Comparison of ENCODE assay signal across 17 cellular contexts in genomic region chr22:19405652-19406051, GRCh38. TPM values are rescaled to one million over a fixed set of nuclear protein-coding genes. Genes with fewer than 3 reads are reported as not detected.
DNase-seq lines count a peak whose midpoint lies in the region; ATAC-seq, FAIRE-seq and TF ChIP-seq lines count a peak whose summit lies in the region.
"Had no signal": no experiment of that assay in that cellular context is flagged by ENCODE, and none has a peak within 500 bp of the region (broad histone marks: within the 10 kb centered on the region; RNA-seq: fewer than 3 reads in every experiment).

No MANE protein-coding gene starts in this region.

- H3K9me3 ChIP-seq in cardiac muscle cell (ENCODE audit: low read depth), result no peaks in the 10 kb centered on the region
- H3K9me3 ChIP-seq in kidney (ENCODE audit: control insufficient read depth in 1 of 2, low read length in 2 of 2), result no peaks in the 10 kb centered on the region
- H3K9me3 ChIP-seq in pancreas, result no peaks in the 10 kb centered on the region
- H3K9me3 ChIP-seq: BLaER1 had no signal

- 69 to 71% methylated on average over 8 of the region's 8 CpGs for WGBS in pancreas, 2 donors

- no peak for FAIRE-seq in kidney (lab: Jason Lieb, UNC)
- FAIRE-seq in pancreas (lab: Jason Lieb, UNC), result no peak
- FAIRE-seq: GM12892, H54 had no signal

- H3K27me3 ChIP-seq in cardiac muscle cell (no peaks in the 10 kb centered on the region), pancreas (no peaks in the 10 kb centered on the region)
- H3K27me3 ChIP-seq: BLaER1 had no signal

- H3K27ac ChIP-seq in cardiac muscle cell, result peak overlapping the region; percentile 99
- H3K27ac ChIP-seq in kidney (ENCODE audit: low read depth in 2 of 2, low read length in 2 of 2), result no peak overlapping the region
- no peak overlapping the region for H3K27ac ChIP-seq in pancreas
- H3K27ac ChIP-seq: BLaER1 had no signal

- no peaks in the 10 kb centered on the region for H3K36me3 ChIP-seq in cardiac muscle cell
- H3K36me3 ChIP-seq in kidney (ENCODE audit: control insufficient read depth in 1 of 2, insufficient read depth in 2 of 2, low read length in 2 of 2), result peaks cover 27 to 64% of the 10 kb centered on the region in 2 donors
- peaks cover 0 to 6% (median 0%) of the 10 kb centered on the region in 3 donors for H3K36me3 ChIP-seq in pancreas

- intact Hi-C loops in left ventricle myocardium superior (cut with micrococcal nuclease), result no loop called here
- intact Hi-C loops in kidney (cut with DNase I), result no loop called here
- intact Hi-C loops in pancreas (cut with DNase I), result no loop called here

- no peak overlapping the region for H3K9ac ChIP-seq in kidney (ENCODE audit: low read length in 2 of 2)
- H3K9ac ChIP-seq: BLaER1 had no signal

- DNase-seq in cardiac muscle cell (ENCODE audit: low read depth in 1 of 2, low spot score in 1 of 2) (no peak), left ventricle myocardium superior (no peak), kidney (peak; percentile 31), pancreas (no peak), NCI-H2227 treated with DMSO at 0.1 percent for 48 hours (lab: John Stamatoyannopoulos, UW) (no peak), mucosa of gallbladder (ENCODE audit: low spot score) (no peak)
- DNase-seq: 8988T; CD4-positive, alpha-beta memory T cell; DMS153; DMS79; GDM1; HCEC 1CT had no signal

- H3K4me3 ChIP-seq in cardiac muscle cell, result no peak overlapping the region
- H3K4me3 ChIP-seq in kidney (ENCODE audit: low read length in 2 of 2), result no peak overlapping the region
- H3K4me3 ChIP-seq in pancreas, result no peak overlapping the region
- H3K4me3 ChIP-seq: BLaER1, GM23338 had no signal

- ATAC-seq in left ventricle myocardium superior (no peak), pancreas (peak in 3 of 4 donors; percentile 22 to 33 (median 30)), HG03159 (IDR thresholded peaks at IDR 0.05; ENCODE audit: unreplicated experiment) (no peak)
- ATAC-seq: GM23338 had no signal

- no peak for TF ChIP-seq CTCF in cardiac muscle cell (IDR thresholded peaks at IDR 0.05; ENCODE audit: low read depth, low read length)
- no peak for TF ChIP-seq CTCF in kidney (IDR thresholded peaks at IDR 0.05; ENCODE audit: borderline replicate concordance, extremely low read depth, insufficient read depth)
- TF ChIP-seq CTCF in pancreas (IDR thresholded peaks at IDR 0.05), result no peak

- H3K4me1 ChIP-seq in cardiac muscle cell (ENCODE audit: low read depth), result peaks cover 46% of the 10 kb centered on the region
- no peaks in the 10 kb centered on the region for H3K4me1 ChIP-seq in kidney (ENCODE audit: control insufficient read depth in 1 of 2, insufficient read depth in 1 of 2, low read depth in 1 of 2, low read length in 2 of 2)
- H3K4me1 ChIP-seq in pancreas, result peaks cover 0 to 6% (median 0%) of the 10 kb centered on the region in 3 donors
- H3K4me1 ChIP-seq: BLaER1 had no signal

RNA-seq across cellular contexts. Expression of gene HIRA, which starts 25.9 kb away (rescaled TPM):
- 29.7 and 36.9 TPM in 2 replicates for total RNA-seq in cardiac muscle cell
- polyA plus RNA-seq in cardiac muscle cell, result 17.1 and 35.9 TPM in 2 replicates
- total RNA-seq in left ventricle myocardium superior, result 18.2 TPM
- total RNA-seq in kidney, result 26.8 TPM
- polyA plus RNA-seq in kidney (ENCODE audit: insufficient read depth, low read depth, low replicate concordance), result 18.5 TPM
- 10 to 100 TPM in 2 of 6 donors, 1 to 10 TPM in 4; 8.8 to 14.6 (median 9.5) TPM for total RNA-seq in pancreas
- 10 to 100 TPM in 1 of 2 donors, 1 to 10 TPM in 1; 6.1 to 12.2 TPM for polyA plus RNA-seq in pancreas
- 25.2 TPM for total RNA-seq in mucosa of gallbladder

RNA-seq across cellular contexts. Expression of gene MRPL40, which starts 26.7 kb away (rescaled TPM):
- total RNA-seq in cardiac muscle cell (38.7 and 43.7 TPM in 2 replicates), left ventricle myocardium superior (52.7 TPM), kidney (30.0 TPM), pancreas (10 to 100 TPM; 10.4 to 19.1 (median 13.5) TPM), mucosa of gallbladder (25.7 TPM)
- polyA plus RNA-seq in cardiac muscle cell (82.9 and 91.3 TPM in 2 replicates), kidney (ENCODE audit: insufficient read depth, low read depth, low replicate concordance) (89.2 TPM), pancreas (10 to 100 TPM; 27.2 to 32.0 TPM)

RNA-seq across cellular contexts. Expression of gene C22orf39, which starts 41.9 kb away (rescaled TPM):
- 102 and 146 TPM in 2 replicates for total RNA-seq in cardiac muscle cell
- polyA plus RNA-seq in cardiac muscle cell, result 117 and 133 TPM in 2 replicates
- 68.6 TPM for total RNA-seq in left ventricle myocardium superior
- total RNA-seq in kidney, result 27.1 TPM
- 54.4 TPM for polyA plus RNA-seq in kidney (ENCODE audit: insufficient read depth, low read depth, low replicate concordance)
- total RNA-seq in pancreas, result 10 to 100 TPM; 13.3 to 19.9 (median 18.8) TPM
- 10 to 100 TPM; 22.2 to 23.1 TPM for polyA plus RNA-seq in pancreas
- total RNA-seq in mucosa of gallbladder, result 33.3 TPM

Comparison
In these comparisons a context has a peak if more than half of its experiments do, and no peak if none do; other contexts are left out.
1. ATAC-seq: peak in pancreas (3 of 4); none in left ventricle myocardium superior (single experiment) and HG03159 (single experiment).